ENCODE assay signal across 8 cellular contexts in the genomic region with DNA sequence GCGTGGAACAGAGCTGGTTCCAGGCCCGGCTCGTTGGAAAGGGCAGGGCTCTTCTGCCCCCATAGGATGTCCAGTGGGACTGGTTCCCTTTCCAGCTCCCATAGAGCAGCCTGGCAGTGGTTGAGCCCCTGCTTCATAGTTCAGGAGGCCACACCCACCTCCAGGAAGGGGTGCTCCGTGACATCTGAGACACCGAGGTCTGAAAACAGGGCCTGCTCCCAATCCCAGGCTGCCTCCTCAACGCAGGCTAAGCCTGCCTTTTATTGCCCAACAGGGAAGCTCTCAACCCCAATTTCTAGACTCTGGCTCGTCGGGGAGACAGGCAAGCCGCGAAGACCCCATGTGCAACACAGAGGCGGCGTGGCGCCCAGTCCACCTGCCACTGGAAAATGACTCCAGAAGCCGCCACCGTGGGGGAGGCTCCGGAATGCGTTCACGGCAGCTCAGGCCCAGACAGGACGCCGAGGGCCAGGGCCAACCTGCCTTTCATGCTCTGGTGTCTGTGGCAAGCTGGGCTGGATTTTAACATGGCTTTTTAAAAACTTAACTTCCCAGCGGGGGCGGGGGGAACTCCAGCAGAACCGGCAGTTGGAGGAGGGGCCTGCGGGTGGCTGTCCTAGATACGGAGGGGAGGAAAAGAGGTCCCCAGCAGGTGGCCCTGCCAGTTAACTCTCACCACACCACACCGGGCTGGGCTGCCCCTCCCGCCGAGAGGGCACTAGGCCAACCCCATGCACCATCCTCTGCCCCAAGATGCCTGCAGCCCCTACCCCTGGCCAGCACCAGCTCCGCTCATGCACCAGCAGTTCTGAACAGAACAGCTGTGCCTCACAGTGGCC.
DNase-seq lines count a peak whose midpoint lies in the region; ATAC-seq and TF ChIP-seq lines count a peak whose summit lies in the region.

No MANE protein-coding gene starts in this region.

- no peak for TF ChIP-seq CTCF in brain microvascular endothelial cell (IDR thresholded peaks at IDR 0.05; ENCODE audit: low read depth, low read length, missing control alignments)

- peaks cover 30% of the 10 kb centered on the region for H3K36me3 Mint-ChIP-seq in T-helper 2 cell treated with Interferon-gamma antibody and Interleukin-4, amounts not matched to agents 5 μg/mL and 100 μg/mL, for 36 hours (ENCODE audit: low read depth)

- H3K27ac ChIP-seq in brain microvascular endothelial cell = no peak overlapping the region

- peaks cover 4% of the 10 kb centered on the region for H3K4me1 Mint-ChIP-seq in T-helper 2 cell treated with Interferon-gamma antibody and Interleukin-4, amounts not matched to agents 5 μg/mL and 100 μg/mL, for 36 hours (ENCODE audit: low read depth)
- H3K4me1 Mint-ChIP-seq in stimulated activated naive CD8-positive, alpha-beta T cell treated with anti-CD3 and anti-CD28 coated beads, Interleukin-15, amount 100 ng/mL, for 72 hours = peaks cover 34% of the 10 kb centered on the region

- H3K4me3 ChIP-seq in brain microvascular endothelial cell (ENCODE audit: low read depth, low read length) = no peak overlapping the region

- peak; percentile 87 for ATAC-seq in stimulated activated naive CD8-positive, alpha-beta T cell treated with anti-CD3 and anti-CD28 coated beads, Interleukin-15, amount 100 ng/mL, for 72 hours
- no peak for ATAC-seq in GM18870 (IDR thresholded peaks at IDR 0.05; ENCODE audit: unreplicated experiment)
- no peak for ATAC-seq in GM18517 (IDR thresholded peaks at IDR 0.05; ENCODE audit: unreplicated experiment)

- peak; percentile 81 for DNase-seq in COLO668 (lab: John Stamatoyannopoulos, UW; ENCODE audit: unreplicated experiment)
- DNase-seq in T-helper 2 cell treated with Interferon-gamma antibody and Interleukin-4, amounts not matched to agents 5 μg/mL and 100 μg/mL, for 36 hours (ENCODE audit: low spot score) = peak; percentile 52
- peak; percentile 16 for DNase-seq in brain microvascular endothelial cell
- DNase-seq in midbrain (lab: John Stamatoyannopoulos, UW) = peak; percentile 56
- DNase-seq in stimulated activated naive CD8-positive, alpha-beta T cell treated with anti-CD3 and anti-CD28 coated beads, Interleukin-15, amount 100 ng/mL, for 72 hours = peak; percentile 38 to 70
- no peak for DNase-seq in DMS53 (lab: John Stamatoyannopoulos, UW)

- no peak overlapping the region for H3K4me3 Mint-ChIP-seq in T-helper 2 cell treated with Interferon-gamma antibody and Interleukin-4, amounts not matched to agents 5 μg/mL and 100 μg/mL, for 36 hours
- peak overlapping the region; percentile 54 to 72 for H3K4me3 Mint-ChIP-seq in stimulated activated naive CD8-positive, alpha-beta T cell treated with anti-CD3 and anti-CD28 coated beads, Interleukin-15, amount 100 ng/mL, for 72 hours

- H3K27me3 ChIP-seq in brain microvascular endothelial cell (replicated peaks) = no peaks in the 10 kb centered on the region

- H3K9me3 Mint-ChIP-seq in T-helper 2 cell treated with Interferon-gamma antibody and Interleukin-4, amounts not matched to agents 5 μg/mL and 100 μg/mL, for 36 hours = no peaks in the 10 kb centered on the region
- no peaks in the 10 kb centered on the region for H3K9me3 Mint-ChIP-seq in stimulated activated naive CD8-positive, alpha-beta T cell treated with anti-CD3 and anti-CD28 coated beads, Interleukin-15, amount 100 ng/mL, for 72 hours

- peaks cover 40% of the 10 kb centered on the region for H3K36me3 ChIP-seq in brain microvascular endothelial cell (replicated peaks)

- in situ Hi-C loops in brain microvascular endothelial cell (cut with HindIII; ENCODE audit: low pct_ligation_motif_present, low sequenced_read_pairs) = no loop called here

- no peaks in the 10 kb centered on the region for H3K27me3 Mint-ChIP-seq in T-helper 2 cell treated with Interferon-gamma antibody and Interleukin-4, amounts not matched to agents 5 μg/mL and 100 μg/mL, for 36 hours (ENCODE audit: low read depth)
- H3K27me3 Mint-ChIP-seq in stimulated activated naive CD8-positive, alpha-beta T cell treated with anti-CD3 and anti-CD28 coated beads, Interleukin-15, amount 100 ng/mL, for 72 hours = no peaks in the 10 kb centered on the region

- H3K27ac Mint-ChIP-seq in T-helper 2 cell treated with Interferon-gamma antibody and Interleukin-4, amounts not matched to agents 5 μg/mL and 100 μg/mL, for 36 hours = peak overlapping the region; percentile 49
- H3K27ac Mint-ChIP-seq in stimulated activated naive CD8-positive, alpha-beta T cell treated with anti-CD3 and anti-CD28 coated beads, Interleukin-15, amount 100 ng/mL, for 72 hours = peak overlapping the region; percentile 57 to 85
